In genomic region chr17:36921131-36921851, GRCh38 we compare ENCODE assay signal across 12 cellular contexts. TPM values are rescaled to one million over a fixed set of nuclear protein-coding genes. Genes with fewer than 3 reads are reported as not detected.
DNase-seq lines count a peak whose midpoint lies in the region; ATAC-seq and TF ChIP-seq lines count a peak whose summit lies in the region.
"Had no signal": no experiment of that assay in that cellular context is flagged by ENCODE, and none has a peak within 500 bp of the region (broad histone marks: within the 10 kb centered on the region; RNA-seq: fewer than 3 reads in every experiment).

No MANE protein-coding gene starts in this region.

- no peak for TF ChIP-seq CTCF in lung (IDR thresholded peaks at IDR 0.05; ENCODE audit: control extremely low read depth, extremely low read depth)

- peaks cover 0 to 2% of the 10 kb centered on the region in 2 donors for H3K9me3 ChIP-seq in lung (ENCODE audit: control insufficient read depth in 2 of 2, insufficient read depth in 1 of 2, low read length in 1 of 2)

- H3K36me3 ChIP-seq in lung (ENCODE audit: control insufficient read depth in 2 of 2, insufficient read depth in 2 of 2, low read length in 2 of 2) = no peaks in the 10 kb centered on the region

- no peaks in the 10 kb centered on the region for H3K9me3 Mint-ChIP-seq in activated naive CD4-positive, alpha-beta T cell treated with anti-CD3 and anti-CD28 coated beads, Interleukin-2, amount 10 ng/mL, durations not matched to agents 7 days and 5 days
- H3K9me3 Mint-ChIP-seq in stimulated activated naive CD8-positive, alpha-beta T cell treated with anti-CD3 and anti-CD28 coated beads, Interleukin-15, amount 100 ng/mL, for 72 hours = no peaks in the 10 kb centered on the region

- CTCF ChIA-PET in activated naive CD4-positive, alpha-beta T cell treated with anti-CD3 and anti-CD28 coated beads, Interleukin-2, amount 10 ng/mL, durations not matched to agents 7 days and 5 days (lab: Charles Lee) = interaction anchor here (0.9 kb wide), 1 partner anchor 318 kb away, joined by 4 read pairs; no protein-coding TSS in a partner anchor

- peak; percentile 56 for ATAC-seq in lung (ENCODE audit: insufficient read depth, low FRiP score)
- ATAC-seq in stimulated activated naive CD8-positive, alpha-beta T cell treated with anti-CD3 and anti-CD28 coated beads, Interleukin-15, amount 100 ng/mL, for 72 hours = peak; percentile 96
- ATAC-seq in HG03139 (IDR thresholded peaks at IDR 0.05; ENCODE audit: unreplicated experiment) = no peak

- H3K4me3 ChIP-seq in lung = no peak overlapping the region

- peaks cover 87% of the 10 kb centered on the region for H3K27me3 Mint-ChIP-seq in activated naive CD4-positive, alpha-beta T cell treated with anti-CD3 and anti-CD28 coated beads, Interleukin-2, amount 10 ng/mL, durations not matched to agents 7 days and 5 days
- H3K27me3 Mint-ChIP-seq in stimulated activated naive CD8-positive, alpha-beta T cell treated with anti-CD3 and anti-CD28 coated beads, Interleukin-15, amount 100 ng/mL, for 72 hours = peaks cover 82% of the 10 kb centered on the region

- H3K4me3 Mint-ChIP-seq in activated naive CD4-positive, alpha-beta T cell treated with anti-CD3 and anti-CD28 coated beads, Interleukin-2, amount 10 ng/mL, durations not matched to agents 7 days and 5 days = no peak overlapping the region
- H3K4me3 Mint-ChIP-seq in stimulated activated naive CD8-positive, alpha-beta T cell treated with anti-CD3 and anti-CD28 coated beads, Interleukin-15, amount 100 ng/mL, for 72 hours = peak overlapping the region; percentile 32 to 65

- H3K27ac ChIP-seq in lung (ENCODE audit: low read depth in 1 of 2, low read length in 1 of 2) = no peak overlapping the region

- H3K27me3 ChIP-seq in lung (ENCODE audit: control insufficient read depth, insufficient read depth) = peaks cover 2% of the 10 kb centered on the region

- no peaks in the 10 kb centered on the region for H3K36me3 Mint-ChIP-seq in activated naive CD4-positive, alpha-beta T cell treated with anti-CD3 and anti-CD28 coated beads, Interleukin-2, amount 10 ng/mL, durations not matched to agents 7 days and 5 days

- peak; percentile 72 for DNase-seq in activated naive CD4-positive, alpha-beta T cell treated with Interleukin-2 at 50 U/mL for 16 hours
- DNase-seq in activated naive CD4-positive, alpha-beta T cell treated with anti-CD3 and anti-CD28 coated beads, Interleukin-2, amount 10 ng/mL, durations not matched to agents 7 days and 5 days = no peak
- DNase-seq in activated naive CD4-positive, alpha-beta T cell treated with anti-CD3 and anti-CD28 coated beads, Interleukin-2, amount 50 U/mL, for 16 hours = peak; percentile 61
- no peak for DNase-seq in lung (ENCODE audit: low spot score)
- peak; percentile 57 to 75 for DNase-seq in stimulated activated naive CD8-positive, alpha-beta T cell treated with anti-CD3 and anti-CD28 coated beads, Interleukin-15, amount 100 ng/mL, for 72 hours
- no peak for DNase-seq in NCI-H510A (lab: John Stamatoyannopoulos, UW)
- no peak for DNase-seq in NCI-H1930 (lab: John Stamatoyannopoulos, UW)
- DNase-seq: activated gamma-delta T cell, NCI-H1105 had no signal

- peaks cover 3% of the 10 kb centered on the region for H3K4me1 Mint-ChIP-seq in activated naive CD4-positive, alpha-beta T cell treated with anti-CD3 and anti-CD28 coated beads, Interleukin-2, amount 10 ng/mL, durations not matched to agents 7 days and 5 days
- H3K4me1 Mint-ChIP-seq in stimulated activated naive CD8-positive, alpha-beta T cell treated with anti-CD3 and anti-CD28 coated beads, Interleukin-15, amount 100 ng/mL, for 72 hours = peaks cover 31% of the 10 kb centered on the region

- 65 to 74% methylated on average over 7 of the region's 7 CpGs for WGBS in lung, 2 donors

- no peak overlapping the region for H3K27ac Mint-ChIP-seq in activated naive CD4-positive, alpha-beta T cell treated with anti-CD3 and anti-CD28 coated beads, Interleukin-2, amount 10 ng/mL, durations not matched to agents 7 days and 5 days
- H3K27ac Mint-ChIP-seq in stimulated activated naive CD8-positive, alpha-beta T cell treated with anti-CD3 and anti-CD28 coated beads, Interleukin-15, amount 100 ng/mL, for 72 hours = peak overlapping the region; percentile 64 to 85

- H3K4me1 ChIP-seq in lung (ENCODE audit: control insufficient read depth in 2 of 2, insufficient read depth in 2 of 2, low read length in 2 of 2) = no peaks in the 10 kb centered on the region

RNA-seq across cellular contexts. Expression of gene LHX1, which starts 16.0 kb away (rescaled TPM):
- total RNA-seq in lung = not detected
- polyA plus RNA-seq in lung = not detected
- total RNA-seq: lung microvascular endothelial cell had no signal
- polyA plus RNA-seq: urinary bladder had no signal

RNA-seq across cellular contexts. Expression of gene AATF, which starts 27.5 kb away (rescaled TPM):
- total RNA-seq in lung = 10 to 100 TPM; 28.2 to 41.4 TPM
- 10 to 100 TPM; 36.9 to 40.5 TPM for polyA plus RNA-seq in lung

Comparison
In these comparisons a context has a peak if more than half of its experiments do, and no peak if none do; other contexts are left out.
1. DNase-seq: peak in activated naive CD4-positive, alpha-beta T cell treated with Interleukin-2 at 50 U/mL for 16 hours (single experiment), activated naive CD4-positive, alpha-beta T cell treated with anti-CD3 and anti-CD28 coated beads, Interleukin-2, amount 50 U/mL, for 16 hours (single experiment) and stimulated activated naive CD8-positive, alpha-beta T cell treated with anti-CD3 and anti-CD28 coated beads, Interleukin-15, amount 100 ng/mL, for 72 hours (2 of 2); none in activated naive CD4-positive, alpha-beta T cell treated with anti-CD3 and anti-CD28 coated beads, Interleukin-2, amount 10 ng/mL, durations not matched to agents 7 days and 5 days (single experiment), lung (single experiment), NCI-H510A (single experiment) and NCI-H1930 (0 of 2).